Comparison of ENCODE assay signal across 19 cellular contexts in the genomic region with DNA sequence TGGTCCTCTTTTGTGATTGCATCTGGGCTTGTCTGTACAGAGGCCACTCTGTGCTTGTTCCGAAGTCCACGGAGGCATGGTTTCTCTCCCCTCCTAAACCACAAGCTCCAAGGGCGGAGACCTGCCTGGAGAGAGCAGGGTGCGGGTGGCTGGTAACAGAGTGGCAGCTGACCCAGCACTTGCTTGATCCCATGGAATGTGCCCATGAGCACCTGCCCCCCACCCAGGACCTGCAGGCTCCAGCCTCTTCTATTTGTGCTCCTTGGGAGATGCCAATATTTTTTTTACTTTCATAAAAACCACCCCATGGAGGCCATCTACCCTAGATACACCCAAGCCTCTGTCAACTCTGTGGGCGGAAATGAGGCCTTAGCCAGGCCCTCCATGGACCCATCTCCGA.
"Had no signal": no experiment of that assay in that cellular context is flagged by ENCODE, and none has a peak within 500 bp of the region (broad histone marks: within the 10 kb centered on the region; RNA-seq: fewer than 3 reads in every experiment).

No MANE protein-coding gene starts in this region.

- H3K4me3 ChIP-seq: left ventricle myocardium inferior, lower lobe of right lung, right atrium auricular region, smooth muscle cell, suprapubic skin, thyroid gland, vagina had no signal

- H3K36me3 Mint-ChIP-seq: immature natural killer cell; memory B cell; stimulated activated effector memory CD8-positive, alpha-beta T cell treated with anti-CD3 and anti-CD28 coated beads, Interleukin-12 subunit alpha, Interleukin-12 subunit beta, amount 100 ng/mL, for 72 hours; type B pancreatic cell had no signal

- ATAC-seq: esophagus mucosa; lower lobe of right lung; stimulated activated effector memory CD8-positive, alpha-beta T cell treated with anti-CD3 and anti-CD28 coated beads, Interleukin-12 subunit alpha, Interleukin-12 subunit beta, amount 100 ng/mL, for 72 hours; stimulated activated naive CD8-positive, alpha-beta T cell treated with anti-CD3 and anti-CD28 coated beads, Interleukin-15, Interleukin-2, amounts not matched to agents 100 U/mL and 50 U/mL, for 24 hours had no signal

- H3K9me3 Mint-ChIP-seq: immature natural killer cell; memory B cell; nephron progenitor cell; stimulated activated effector memory CD8-positive, alpha-beta T cell treated with anti-CD3 and anti-CD28 coated beads, Interleukin-12 subunit alpha, Interleukin-12 subunit beta, amount 100 ng/mL, for 72 hours had no signal

- H3K27ac ChIP-seq: left ventricle myocardium inferior, lower lobe of right lung, neutrophil, right atrium auricular region, suprapubic skin, thyroid gland, vagina had no signal

- DNase-seq: effector memory CD4-positive, alpha-beta T cell; immature natural killer cell; left ventricle myocardium inferior; lower lobe of right lung; midbrain; nephron progenitor cell; stimulated activated CD4-positive, alpha-beta T cell treated with anti-CD3 and anti-CD28 coated beads, Interleukin-4, amount 100 ng/mL, for 1 hour; stimulated activated CD8-positive, alpha-beta memory T cell treated with anti-CD3 and anti-CD28 coated beads, Interleukin-4, amount 100 ng/mL, for 48 hours; stimulated activated naive CD8-positive, alpha-beta T cell treated with anti-CD3 and anti-CD28 coated beads, Interleukin-15, Interleukin-2, amounts not matched to agents 100 U/mL and 50 U/mL, for 24 hours; thyroid gland had no signal

- H3K4me1 ChIP-seq: lower lobe of right lung, vagina had no signal

- H3K27ac Mint-ChIP-seq: immature natural killer cell; memory B cell; nephron progenitor cell; stimulated activated effector memory CD8-positive, alpha-beta T cell treated with anti-CD3 and anti-CD28 coated beads, Interleukin-12 subunit alpha, Interleukin-12 subunit beta, amount 100 ng/mL, for 72 hours had no signal

- H3K36me3 ChIP-seq: left ventricle myocardium inferior, lower lobe of right lung, neutrophil, right atrium auricular region, suprapubic skin, thyroid gland, vagina had no signal

- H3K9me3 ChIP-seq: left ventricle myocardium inferior, lower lobe of right lung, neutrophil, right atrium auricular region, suprapubic skin, thyroid gland, vagina had no signal

- H3K4me1 Mint-ChIP-seq: immature natural killer cell; memory B cell; stimulated activated effector memory CD8-positive, alpha-beta T cell treated with anti-CD3 and anti-CD28 coated beads, Interleukin-12 subunit alpha, Interleukin-12 subunit beta, amount 100 ng/mL, for 72 hours had no signal

- H3K4me3 Mint-ChIP-seq: immature natural killer cell; memory B cell; nephron progenitor cell; stimulated activated effector memory CD8-positive, alpha-beta T cell treated with anti-CD3 and anti-CD28 coated beads, Interleukin-12 subunit alpha, Interleukin-12 subunit beta, amount 100 ng/mL, for 72 hours; type B pancreatic cell had no signal

- H3K27me3 ChIP-seq: right atrium auricular region, thyroid gland, vagina had no signal
